16 cellular contexts compared by ENCODE assay signal in genomic region chr6:66538548-66539135, GRCh38.
"Had no signal": no experiment of that assay in that cellular context is flagged by ENCODE, and none has a peak within 500 bp of the region (broad histone marks: within the 10 kb centered on the region; RNA-seq: fewer than 3 reads in every experiment).

No MANE protein-coding gene starts in this region.

- H3K4me3 Mint-ChIP-seq: activated CD4-positive, alpha-beta memory T cell treated with anti-CD3 and anti-CD28 coated beads for 36 hours; activated naive CD8-positive, alpha-beta T cell; neural progenitor cell; stimulated activated naive CD8-positive, alpha-beta T cell treated with anti-CD3 and anti-CD28 coated beads, Interleukin-15, amount 100 ng/mL, for 72 hours had no signal

- H3K36me3 Mint-ChIP-seq: activated CD4-positive, alpha-beta memory T cell treated with anti-CD3 and anti-CD28 coated beads for 36 hours; activated naive CD8-positive, alpha-beta T cell; neural progenitor cell had no signal

- H3K4me1 Mint-ChIP-seq: stimulated activated naive CD8-positive, alpha-beta T cell treated with anti-CD3 and anti-CD28 coated beads, Interleukin-15, amount 100 ng/mL, for 72 hours had no signal

- ATAC-seq: heart right ventricle; stimulated activated naive CD8-positive, alpha-beta T cell treated with anti-CD3 and anti-CD28 coated beads, Interleukin-15, amount 100 ng/mL, for 72 hours had no signal

- DNase-seq: activated CD4-positive, alpha-beta memory T cell treated with anti-CD3 and anti-CD28 coated beads for 36 hours; activated gamma-delta T cell; activated T-cell treated with anti-CD3 and anti-CD28 coated beads, Interleukin-2, amount 50 U/mL, for 48 hours; colonic mucosa; foreskin melanocyte; heart right ventricle; islet precursor cell; left ventricle myocardium inferior; mesendoderm; ovary; stimulated activated CD4-positive, alpha-beta T cell treated with anti-CD3 and anti-CD28 coated beads, Interleukin-15, amount 100 ng/mL, for 24 hours; stimulated activated CD4-positive, alpha-beta T cell treated with anti-CD3 and anti-CD28 coated beads, Interleukin-4, amount 100 ng/mL, for 4 hours; stimulated activated naive CD8-positive, alpha-beta T cell treated with anti-CD3 and anti-CD28 coated beads, Interleukin-15, amount 100 ng/mL, for 72 hours; thyroid gland had no signal

- H3K27me3 Mint-ChIP-seq: activated CD4-positive, alpha-beta memory T cell treated with anti-CD3 and anti-CD28 coated beads for 36 hours; activated naive CD8-positive, alpha-beta T cell; stimulated activated naive CD8-positive, alpha-beta T cell treated with anti-CD3 and anti-CD28 coated beads, Interleukin-15, amount 100 ng/mL, for 72 hours had no signal

- H3K27ac Mint-ChIP-seq: activated CD4-positive, alpha-beta memory T cell treated with anti-CD3 and anti-CD28 coated beads for 36 hours; activated naive CD8-positive, alpha-beta T cell; neural progenitor cell; stimulated activated naive CD8-positive, alpha-beta T cell treated with anti-CD3 and anti-CD28 coated beads, Interleukin-15, amount 100 ng/mL, for 72 hours had no signal
